Comparison of ENCODE assay signal across 23 cellular contexts in the genomic region with DNA sequence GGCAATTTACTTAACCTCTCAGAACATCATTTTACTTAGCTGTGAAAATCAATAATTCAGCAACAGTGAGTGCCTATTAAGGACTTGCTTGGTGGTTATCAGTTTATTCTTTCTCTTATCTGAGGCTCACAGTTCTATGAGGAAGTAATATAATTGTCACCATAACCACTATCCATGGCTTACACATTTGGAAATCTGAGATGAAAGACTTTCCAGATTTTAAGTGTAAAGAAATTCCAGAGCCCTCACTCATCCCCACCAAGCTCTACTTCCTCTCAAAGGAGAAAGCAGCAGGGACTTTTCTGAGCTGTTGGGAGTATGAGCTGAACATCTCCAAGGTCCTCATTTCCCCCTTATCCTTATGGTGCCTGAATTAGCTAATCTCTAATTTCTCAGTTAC.
A peak's percentile ranks its signal among the peaks of the same experiment; 100 is the strongest.
DNase-seq lines count a peak whose midpoint lies in the region; ATAC-seq and TF ChIP-seq lines count a peak whose summit lies in the region.
"Had no signal": no experiment of that assay in that cellular context is flagged by ENCODE, and none has a peak within 500 bp of the region (broad histone marks: within the 10 kb centered on the region; RNA-seq: fewer than 3 reads in every experiment).

No MANE protein-coding gene starts in this region.

- H3K4me1 Mint-ChIP-seq in activated CD4-positive, alpha-beta T cell treated with anti-CD3 and anti-CD28 coated beads for 36 hours = no peaks in the 10 kb centered on the region
- H3K4me1 Mint-ChIP-seq: naive B cell had no signal

- POLR2A ChIA-PET in activated CD4-positive, alpha-beta T cell treated with anti-CD3 and anti-CD28 coated beads for 36 hours (lab: Charles Lee) = no interaction called here

- H3K27ac ChIP-seq in brain microvascular endothelial cell (no peak overlapping the region), transverse colon (no peak overlapping the region)
- H3K27ac ChIP-seq: parathyroid adenoma, uterus had no signal

- TF ChIP-seq POLR2A in transverse colon (IDR thresholded peaks at IDR 0.05) = no peak

- H3K9me3 ChIP-seq in transverse colon = no peaks in the 10 kb centered on the region
- H3K9me3 ChIP-seq: uterus had no signal

- H3K27me3 ChIP-seq in brain microvascular endothelial cell (replicated peaks) = no peaks in the 10 kb centered on the region
- no peaks in the 10 kb centered on the region for H3K27me3 ChIP-seq in transverse colon
- H3K27me3 ChIP-seq: uterus had no signal

- TF ChIP-seq CTCF in brain microvascular endothelial cell (IDR thresholded peaks at IDR 0.05; ENCODE audit: low read depth, low read length, missing control alignments) = no peak
- TF ChIP-seq CTCF in transverse colon (IDR thresholded peaks at IDR 0.05) = no peak

- H3K4me3 ChIP-seq in brain microvascular endothelial cell (ENCODE audit: low read depth, low read length) (no peak overlapping the region), transverse colon (no peak overlapping the region)
- H3K4me3 ChIP-seq: uterus had no signal

- H3K9me3 Mint-ChIP-seq in activated CD4-positive, alpha-beta T cell treated with anti-CD3 and anti-CD28 coated beads for 36 hours (ENCODE audit: low read depth) = peaks cover 5% of the 10 kb centered on the region
- H3K9me3 Mint-ChIP-seq: activated T-helper 2 cell treated with anti-CD3 and anti-CD28 coated beads, Interferon-gamma antibody, Interleukin-2, Interleukin-4, amounts not matched to agents 10 μg/mL and 5 μg/mL and 100 μg/mL, durations not matched to agents 14 hours and 24 hours and 36 hours had no signal

- no peaks in the 10 kb centered on the region for H3K36me3 Mint-ChIP-seq in activated CD4-positive, alpha-beta T cell treated with anti-CD3 and anti-CD28 coated beads for 36 hours (ENCODE audit: low read depth)
- H3K36me3 Mint-ChIP-seq: naive B cell had no signal

- no peak overlapping the region for H3K27ac Mint-ChIP-seq in activated CD4-positive, alpha-beta T cell treated with anti-CD3 and anti-CD28 coated beads for 36 hours
- H3K27ac Mint-ChIP-seq: activated T-helper 2 cell treated with anti-CD3 and anti-CD28 coated beads, Interferon-gamma antibody, Interleukin-2, Interleukin-4, amounts not matched to agents 10 μg/mL and 5 μg/mL and 100 μg/mL, durations not matched to agents 14 hours and 24 hours and 36 hours; H9; naive B cell had no signal

- peaks cover 0 to 6% (median 0%) of the 10 kb centered on the region in 4 donors for H3K4me1 ChIP-seq in transverse colon
- H3K4me1 ChIP-seq: parathyroid adenoma, uterus had no signal

- H3K36me3 ChIP-seq in brain microvascular endothelial cell (replicated peaks) (no peaks in the 10 kb centered on the region), transverse colon (no peaks in the 10 kb centered on the region)
- H3K36me3 ChIP-seq: uterus had no signal

- in situ Hi-C loops in brain microvascular endothelial cell (cut with HindIII; ENCODE audit: low pct_ligation_motif_present, low sequenced_read_pairs) = no loop called here
- in situ Hi-C loops in transverse colon (cut with MboI; ENCODE audit: low pct_ligation_motif_present in 1 of 4, low pct_unique_long_range_greater_than_20kb in 1 of 4, low sequenced_read_pairs in 3 of 4) = no loop called here

- no peak for TF ChIP-seq EP300 in transverse colon (IDR thresholded peaks at IDR 0.05; ENCODE audit: low read depth)

- intact Hi-C loops in activated CD4-positive, alpha-beta T cell treated with anti-CD3 and anti-CD28 coated beads for 36 hours (cut with DNase I, micrococcal nuclease) = no loop called here
- intact Hi-C loops in transverse colon (cut with DNase I; ENCODE audit: low total_unique reads) = no loop called here

- H3K27me3 Mint-ChIP-seq in activated CD4-positive, alpha-beta T cell treated with anti-CD3 and anti-CD28 coated beads for 36 hours = no peaks in the 10 kb centered on the region
- H3K27me3 Mint-ChIP-seq: naive B cell had no signal

- DNase-seq in AG20443 (ENCODE audit: low spot score) (peak; percentile 47), HT1080 (ENCODE audit: low read depth) (peak; percentile 73), brain microvascular endothelial cell (peak; percentile 42), foreskin melanocyte (peak; percentile 11), GM19240 (ENCODE audit: insufficient read length, low spot score) (no peak), transverse colon (no peak)
- no peak for DNase-seq in activated CD4-positive, alpha-beta T cell treated with anti-CD3 and anti-CD28 coated beads for 36 hours
- no peak for DNase-seq in activated effector memory CD4-positive, alpha-beta T cell treated with Interleukin-2 at 50 U/mL for 16 hours
- DNase-seq: activated CD4-positive, CD25-positive, alpha-beta regulatory T cell treated with anti-CD3 and anti-CD28 coated beads, Interleukin-2, amount 50 U/mL, for 72 hours; amygdala; DMS79; H9; islet precursor cell; Kasumi-1; mammary epithelial cell; naive B cell; NCI-H1417; NCI-H82; stimulated activated CD4-positive, alpha-beta T cell treated with anti-CD3 and anti-CD28 coated beads, Interleukin-4, amount 100 ng/mL, for 24 hours; substantia nigra; uterus had no signal

- no peak for ATAC-seq in activated CD4-positive, alpha-beta T cell treated with anti-CD3 and anti-CD28 coated beads for 36 hours

- CTCF ChIA-PET in activated CD4-positive, alpha-beta T cell treated with anti-CD3 and anti-CD28 coated beads for 36 hours (lab: Charles Lee) = interaction anchor here (0.7 kb wide), 1 partner anchor 227 kb away, joined by 3 read pairs; no protein-coding TSS in a partner anchor

- H3K4me3 Mint-ChIP-seq in activated CD4-positive, alpha-beta T cell treated with anti-CD3 and anti-CD28 coated beads for 36 hours = no peak overlapping the region
- H3K4me3 Mint-ChIP-seq: H9, naive B cell had no signal

Comparison
In these comparisons a context has a peak if more than half of its experiments do, and no peak if none do; other contexts are left out.
1. DNase-seq: peak in AG20443 (single experiment), HT1080 (single experiment), brain microvascular endothelial cell (single experiment) and foreskin melanocyte (single experiment); none in activated CD4-positive, alpha-beta T cell treated with anti-CD3 and anti-CD28 coated beads for 36 hours (single experiment), GM19240 (single experiment), transverse colon (single experiment) and activated effector memory CD4-positive, alpha-beta T cell treated with Interleukin-2 at 50 U/mL for 16 hours (single experiment).